In genomic region chr5:127596501-127596900, GRCh38 we compare ENCODE assay signal across 21 cellular contexts. TPM values are rescaled to one million over a fixed set of nuclear protein-coding genes. Genes with fewer than 3 reads are reported as not detected.
A peak's percentile ranks its signal among the peaks of the same experiment; 100 is the strongest.
DNase-seq lines count a peak whose midpoint lies in the region; ATAC-seq and TF ChIP-seq lines count a peak whose summit lies in the region.
"Had no signal": no experiment of that assay in that cellular context is flagged by ENCODE, and none has a peak within 500 bp of the region (broad histone marks: within the 10 kb centered on the region; RNA-seq: fewer than 3 reads in every experiment).

No MANE protein-coding gene starts in this region.

- no peaks in the 10 kb centered on the region; the same call in none of the 2 replicates for H3K27me3 Mint-ChIP-seq in HFFc6 (ENCODE audit: insufficient read depth)

- H3K4me1 ChIP-seq in HEK293 (ENCODE audit: control insufficient read depth, insufficient read depth, low read length) = no peaks in the 10 kb centered on the region
- no peaks in the 10 kb centered on the region for H3K4me1 ChIP-seq in RWPE2 (ENCODE audit: insufficient read depth, poor library complexity, severe bottlenecking)
- H3K4me1 ChIP-seq in effector memory CD4-positive, alpha-beta T cell (ENCODE audit: control insufficient read depth, insufficient read depth, low read length, poor library complexity, severe bottlenecking) = no peaks in the 10 kb centered on the region
- H3K4me1 ChIP-seq: A549, Caco-2 had no signal

- no peak for TF ChIP-seq CTCF in HEK293 (tag by site-specific recombination; IDR thresholded peaks at IDR 0.05)
- TF ChIP-seq CTCF in RWPE2 (IDR thresholded peaks at IDR 0.05; ENCODE audit: poor library complexity, severe bottlenecking) = no peak
- no peak for TF ChIP-seq CTCF in HFFc6 (IDR thresholded peaks at IDR 0.05)

- POLR2A ChIA-PET in HEK293 (lab: Yijun Ruan, JAX) = no interaction called here

- 0 out of 3 replicates have a peak, but pooled peaks have one; percentile 31 for ATAC-seq in RWPE2 (ENCODE audit: low read depth)
- ATAC-seq: A549 had no signal

- H3K36me3 Mint-ChIP-seq in HFFc6 (ENCODE audit: low read depth) = no peaks in the 10 kb centered on the region

- H3K4me1 Mint-ChIP-seq in HFFc6 (ENCODE audit: low read depth) = no peaks in the 10 kb centered on the region

- H3K27ac ChIP-seq in HEK293 (ENCODE audit: extremely low read depth, low read depth, low read length) (no peak overlapping the region), RWPE2 (ENCODE audit: poor library complexity, severe bottlenecking) (no peak overlapping the region)
- no peak overlapping the region for H3K27ac ChIP-seq in effector memory CD4-positive, alpha-beta T cell (ENCODE audit: insufficient read depth, low read length, poor library complexity, severe bottlenecking)
- H3K27ac ChIP-seq: A549, C4-2B, KMS-11, PC-9 had no signal

- DNase-seq in COLO668 (lab: John Stamatoyannopoulos, UW; ENCODE audit: unreplicated experiment) (peak; percentile 4), NCI-H345 (lab: John Stamatoyannopoulos, UW) (peak; percentile 51), RWPE2 (ENCODE audit: low spot score) (no peak), HFFc6 (no peak), NCI-H446 (lab: John Stamatoyannopoulos, UW) (no peak), NCI-H2081 treated with DMSO at 0.1 percent for 48 hours (lab: John Stamatoyannopoulos, UW) (no peak)
- DNase-seq in effector memory CD4-positive, alpha-beta T cell = no peak
- DNase-seq: Caco-2, GF-D8, GOT3, NCI-H1092 treated with DMSO at 0.1 percent for 48 hours, NCI-H446 treated with DMSO at 0.1 percent for 48 hours, PC-9, Right ventricle myocardium superior, SK-N-SH, T-helper 1 cell had no signal

- CTCF ChIA-PET in HEK293 (lab: Yijun Ruan, JAX) = interaction anchor here (0.7 kb wide), 1 partner anchor 13 kb away, joined by 3 read pairs; no protein-coding TSS in a partner anchor

- H3K9me3 ChIP-seq in HEK293 (ENCODE audit: control insufficient read depth, insufficient read depth, low read depth, low read length) (no peaks in the 10 kb centered on the region), RWPE2 (ENCODE audit: severe bottlenecking) (no peaks in the 10 kb centered on the region)
- H3K9me3 ChIP-seq in effector memory CD4-positive, alpha-beta T cell (ENCODE audit: control insufficient read depth, low read length) = no peaks in the 10 kb centered on the region
- H3K9me3 ChIP-seq: A549, Caco-2, SK-N-SH had no signal

- no peaks in the 10 kb centered on the region for H3K9me3 Mint-ChIP-seq in HFFc6

- no peaks in the 10 kb centered on the region for H3K27me3 ChIP-seq in RWPE2 (ENCODE audit: insufficient read depth, poor library complexity, severe bottlenecking)
- no peaks in the 10 kb centered on the region for H3K27me3 ChIP-seq in effector memory CD4-positive, alpha-beta T cell (replicated peaks; ENCODE audit: control insufficient read depth, insufficient read depth, low read length, poor library complexity, severe bottlenecking)

- H3K4me3 Mint-ChIP-seq in HFFc6 = no peak overlapping the region

- H3K27ac Mint-ChIP-seq in HFFc6 = no peak overlapping the region

- H3K36me3 ChIP-seq in HEK293 (ENCODE audit: control insufficient read depth in 2 of 2, insufficient read depth in 1 of 2, low read length in 2 of 2) = no peaks in the 10 kb centered on the region
- no peaks in the 10 kb centered on the region for H3K36me3 ChIP-seq in RWPE2 (ENCODE audit: low read depth)
- H3K36me3 ChIP-seq in effector memory CD4-positive, alpha-beta T cell (ENCODE audit: control insufficient read depth, insufficient read depth, low read length) = no peaks in the 10 kb centered on the region

- H3K4me3 ChIP-seq in HEK293 (ENCODE audit: low read depth, low read length) = no peak overlapping the region
- H3K4me3 ChIP-seq in RWPE2 (ENCODE audit: severe bottlenecking) = no peak overlapping the region
- H3K4me3 ChIP-seq in effector memory CD4-positive, alpha-beta T cell (ENCODE audit: insufficient read depth, low read depth, low read length, poor library complexity, severe bottlenecking) = no peak overlapping the region
- H3K4me3 ChIP-seq: A549, PC-9 had no signal

TF ChIP-seq in HEK293, 187 proteins besides CTCF, POLR2A, EP300 and RAD21 (continues in another document):
- TF ChIP-seq ZNF324 (tag by site-specific recombination; IDR thresholded peaks at IDR 0.05) (no peak), ZNF416 (tag by site-specific recombination; IDR thresholded peaks at IDR 0.05) (no peak), ZNF274 (IDR thresholded peaks at IDR 0.05; ENCODE audit: low read length) (no peak), ZNF274 (tag by site-specific recombination; IDR thresholded peaks at IDR 0.05; ENCODE audit: borderline replicate concordance) (no peak), GFI1B (tag by site-specific recombination; IDR thresholded peaks at IDR 0.05) (no peak), ZNF777 (tag by site-specific recombination; IDR thresholded peaks at IDR 0.05; ENCODE audit: borderline replicate concordance) (no peak), ZNF24 (tag by site-specific recombination; IDR thresholded peaks at IDR 0.05) (no peak), ZNF423 (tag by site-specific recombination; IDR thresholded peaks at IDR 0.05) (no peak), ZNF621 (tag by site-specific recombination; IDR thresholded peaks at IDR 0.05) (no peak), GLIS1 (tag by site-specific recombination; IDR thresholded peaks at IDR 0.05) (peak; percentile 12; the same call in 1 of the 2 replicates), ZNF48 (tag by site-specific recombination; IDR thresholded peaks at IDR 0.05) (no peak), ZNF561 (tag by site-specific recombination; IDR thresholded peaks at IDR 0.05; ENCODE audit: borderline replicate concordance) (no peak), BCL6B (tag by site-specific recombination; IDR thresholded peaks at IDR 0.05) (no peak), ZNF214 (tag by site-specific recombination; IDR thresholded peaks at IDR 0.05; ENCODE audit: borderline replicate concordance) (no peak)
- TF ChIP-seq, protein P1, sequence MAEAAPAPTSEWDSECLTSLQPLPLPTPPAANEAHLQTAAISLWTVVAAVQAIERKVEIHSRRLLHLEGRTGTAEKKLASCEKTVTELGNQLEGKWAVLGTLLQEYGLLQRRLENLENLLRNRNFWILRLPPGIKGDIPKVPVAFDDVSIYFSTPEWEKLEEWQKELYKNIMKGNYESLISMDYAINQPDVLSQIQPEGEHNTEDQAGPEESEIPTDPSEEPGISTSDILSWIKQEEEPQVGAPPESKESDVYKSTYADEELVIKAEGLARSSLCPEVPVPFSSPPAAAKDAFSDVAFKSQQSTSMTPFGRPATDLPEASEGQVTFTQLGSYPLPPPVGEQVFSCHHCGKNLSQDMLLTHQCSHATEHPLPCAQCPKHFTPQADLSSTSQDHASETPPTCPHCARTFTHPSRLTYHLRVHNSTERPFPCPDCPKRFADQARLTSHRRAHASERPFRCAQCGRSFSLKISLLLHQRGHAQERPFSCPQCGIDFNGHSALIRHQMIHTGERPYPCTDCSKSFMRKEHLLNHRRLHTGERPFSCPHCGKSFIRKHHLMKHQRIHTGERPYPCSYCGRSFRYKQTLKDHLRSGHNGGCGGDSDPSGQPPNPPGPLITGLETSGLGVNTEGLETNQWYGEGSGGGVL (tag by site-specific recombination; IDR thresholded peaks at IDR 0.05) = no peak
- TF ChIP-seq, protein P2, sequence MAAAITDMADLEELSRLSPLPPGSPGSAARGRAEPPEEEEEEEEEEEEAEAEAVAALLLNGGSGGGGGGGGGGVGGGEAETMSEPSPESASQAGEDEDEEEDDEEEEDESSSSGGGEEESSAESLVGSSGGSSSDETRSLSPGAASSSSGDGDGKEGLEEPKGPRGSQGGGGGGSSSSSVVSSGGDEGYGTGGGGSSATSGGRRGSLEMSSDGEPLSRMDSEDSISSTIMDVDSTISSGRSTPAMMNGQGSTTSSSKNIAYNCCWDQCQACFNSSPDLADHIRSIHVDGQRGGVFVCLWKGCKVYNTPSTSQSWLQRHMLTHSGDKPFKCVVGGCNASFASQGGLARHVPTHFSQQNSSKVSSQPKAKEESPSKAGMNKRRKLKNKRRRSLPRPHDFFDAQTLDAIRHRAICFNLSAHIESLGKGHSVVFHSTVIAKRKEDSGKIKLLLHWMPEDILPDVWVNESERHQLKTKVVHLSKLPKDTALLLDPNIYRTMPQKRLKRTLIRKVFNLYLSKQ (tag by site-specific recombination; IDR thresholded peaks at IDR 0.05; ENCODE audit: borderline replicate concordance) = no peak
- TF ChIP-seq, protein P3, sequence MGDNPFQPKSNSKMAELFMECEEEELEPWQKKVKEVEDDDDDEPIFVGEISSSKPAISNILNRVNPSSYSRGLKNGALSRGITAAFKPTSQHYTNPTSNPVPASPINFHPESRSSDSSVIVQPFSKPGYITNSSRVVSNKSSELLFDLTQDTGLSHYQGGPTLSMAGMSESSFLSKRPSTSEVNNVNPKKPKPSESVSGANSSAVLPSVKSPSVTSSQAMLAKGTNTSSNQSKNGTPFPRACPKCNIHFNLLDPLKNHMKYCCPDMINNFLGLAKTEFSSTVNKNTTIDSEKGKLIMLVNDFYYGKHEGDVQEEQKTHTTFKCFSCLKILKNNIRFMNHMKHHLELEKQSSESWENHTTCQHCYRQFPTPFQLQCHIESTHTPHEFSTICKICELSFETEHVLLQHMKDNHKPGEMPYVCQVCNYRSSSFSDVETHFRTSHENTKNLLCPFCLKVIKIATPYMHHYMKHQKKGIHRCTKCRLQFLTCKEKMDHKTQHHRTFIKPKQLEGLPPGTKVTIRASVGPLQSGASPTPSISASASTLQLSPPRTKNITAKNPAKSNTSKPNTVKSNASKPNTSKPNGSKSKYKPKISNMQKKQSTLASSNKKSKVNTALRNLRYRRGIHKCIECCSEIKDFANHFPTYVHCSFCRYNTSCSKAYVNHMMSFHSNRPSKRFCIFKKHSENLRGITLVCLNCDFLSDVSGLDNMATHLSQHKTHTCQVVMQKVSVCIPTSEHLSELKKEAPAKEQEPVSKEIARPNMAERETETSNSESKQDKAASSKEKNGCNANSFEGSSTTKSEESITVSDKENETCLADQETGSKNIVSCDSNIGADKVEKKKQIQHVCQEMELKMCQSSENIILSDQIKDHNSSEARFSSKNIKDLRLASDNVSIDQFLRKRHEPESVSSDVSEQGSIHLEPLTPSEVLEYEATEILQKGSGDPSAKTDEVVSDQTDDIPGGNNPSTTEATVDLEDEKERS (tag by site-specific recombination; IDR thresholded peaks at IDR 0.05) = no peak

RNA-seq across cellular contexts. Expression of gene CTXN3, which starts 52.4 kb away (rescaled TPM):
- not detected for total RNA-seq in HFFc6 (2021; fragmentation: NEBNext Ultra II Directional; extraction: Animal tissue kit (Norgen Biotek cat#: 25700))
- total RNA-seq: Caco-2, MCF 10A, PC-9, Right ventricle myocardium superior had no signal

Comparison
In these comparisons a context has a peak if more than half of its experiments do, and no peak if none do; other contexts are left out.
1. DNase-seq: peak in COLO668 (single experiment) and NCI-H345 (single experiment); none in RWPE2 (single experiment), HFFc6 (single experiment), NCI-H446 (0 of 2), effector memory CD4-positive, alpha-beta T cell (0 of 3) and NCI-H2081 treated with DMSO at 0.1 percent for 48 hours (single experiment).